Comparison of ENCODE assay signal across 8 cellular contexts in genomic region chr5:142713151-142713706, GRCh38.
DNase-seq lines count a peak whose midpoint lies in the region; ATAC-seq and TF ChIP-seq lines count a peak whose summit lies in the region.

No MANE protein-coding gene starts in this region.

- H3K4me3 ChIP-seq in NT2/D1 (ENCODE audit: insufficient read length, low read depth) (peak overlapping the region; percentile 46), epithelial cell of esophagus (ENCODE audit: low read length) (peak overlapping the region; percentile 62)

- ATAC-seq in GM19468 (IDR thresholded peaks at IDR 0.05; ENCODE audit: extremely low read depth, unreplicated experiment), result peak; percentile 96

- DNase-seq in COLO668 (lab: John Stamatoyannopoulos, UW; ENCODE audit: unreplicated experiment), result peak; percentile 79
- peak; percentile 66 for DNase-seq in HS-27A (ENCODE audit: low read depth)
- DNase-seq in NT2/D1 (ENCODE audit: low read depth, low spot score), result peak; percentile 78
- DNase-seq in activated CD8-positive, alpha-beta memory T cell treated with anti-CD3 and anti-CD28 coated beads, Interleukin-2, amount 50 U/mL, for 4 hours, result peak; percentile 90
- DNase-seq in epithelial cell of esophagus (ENCODE audit: low read depth), result peak; percentile 87
- DNase-seq in middle frontal gyrus (ENCODE audit: extremely low spot score, low spot score), result peak; percentile 78
- DNase-seq in stimulated activated CD8-positive, alpha-beta memory T cell treated with anti-CD3 and anti-CD28 coated beads, Interleukin-2, amount 100 ng/mL, for 1 hour (ENCODE audit: low read depth in 2 of 2), result peak; percentile 69 to 76

- H3K27me3 ChIP-seq in NT2/D1 (ENCODE audit: insufficient read depth, insufficient read length), result no peaks in the 10 kb centered on the region

- no peaks in the 10 kb centered on the region for H3K4me1 ChIP-seq in NT2/D1 (ENCODE audit: insufficient read depth, insufficient read length)

- no peaks in the 10 kb centered on the region for H3K9me3 ChIP-seq in NT2/D1 (ENCODE audit: insufficient read depth, low read length)

- H3K36me3 ChIP-seq in NT2/D1 (ENCODE audit: insufficient read depth, insufficient read length, low read length), result no peaks in the 10 kb centered on the region

- peak; percentile 86 for TF ChIP-seq CTCF in epithelial cell of esophagus (IDR thresholded peaks at IDR 0.05; ENCODE audit: insufficient read depth, low read depth, low read length, missing control alignments)

- peak overlapping the region; percentile 80 for H3K9ac ChIP-seq in NT2/D1 (ENCODE audit: insufficient read length, low read depth)

Comparison
In these comparisons a context has a peak if more than half of its experiments do, and no peak if none do; other contexts are left out.
1. Peak in every context shown above with its lines: DNase-seq, ATAC-seq and H3K4me3 ChIP-seq.